Comparison of ENCODE assay signal across 11 cellular contexts in genomic region chr4:5753766-5754528, GRCh38. TPM values are rescaled to one million over a fixed set of nuclear protein-coding genes. Genes with fewer than 3 reads are reported as not detected.
A peak's percentile ranks its signal among the peaks of the same experiment; 100 is the strongest.
DNase-seq lines count a peak whose midpoint lies in the region; ATAC-seq and TF ChIP-seq lines count a peak whose summit lies in the region.
"Had no signal": no experiment of that assay in that cellular context is flagged by ENCODE, and none has a peak within 500 bp of the region (broad histone marks: within the 10 kb centered on the region; RNA-seq: fewer than 3 reads in every experiment).

No MANE protein-coding gene starts in this region.

- H3K27me3 Mint-ChIP-seq in CD4-positive, alpha-beta T cell, result no peaks in the 10 kb centered on the region

- DNase-seq in SK-MEL-5 (ENCODE audit: low read depth, low spot score), result peak; percentile 26
- peak; percentile 70 for DNase-seq in fibroblast of gingiva (ENCODE audit: low read depth)
- peak; percentile 52 for DNase-seq in sciatic nerve (ENCODE audit: low spot score)
- no peak for DNase-seq in substantia nigra (lab: John Stamatoyannopoulos, UW)
- no peak for DNase-seq in left lobe of liver (ENCODE audit: low spot score)
- DNase-seq in CD4-positive, alpha-beta T cell, result no peak
- DNase-seq: cortex of kidney, NCI-H1436 treated with DMSO at 0.1 percent for 48 hours had no signal

- no peak overlapping the region for H3K27ac ChIP-seq in substantia nigra (ENCODE audit: low read depth, low read length, poor library complexity, severe bottlenecking)
- no peak overlapping the region for H3K27ac ChIP-seq in CD4-positive, alpha-beta T cell (ENCODE audit: low read depth, low read length)
- H3K27ac ChIP-seq: SK-N-MC had no signal

- no peak overlapping the region for H3K27ac Mint-ChIP-seq in CD4-positive, alpha-beta T cell

- in situ Hi-C loops in SK-MEL-5 (cut with HindIII; ENCODE audit: low pct_unique_long_range_greater_than_20kb, low sequenced_read_pairs), result no loop called here

- no peak overlapping the region for H3K4me3 Mint-ChIP-seq in CD4-positive, alpha-beta T cell

- H3K27me3 ChIP-seq in CD4-positive, alpha-beta T cell (ENCODE audit: control insufficient read depth, insufficient read depth, low read length), result no peaks in the 10 kb centered on the region

- no peaks in the 10 kb centered on the region for H3K9me3 Mint-ChIP-seq in CD4-positive, alpha-beta T cell

- H3K36me3 Mint-ChIP-seq in CD4-positive, alpha-beta T cell (ENCODE audit: low read depth), result no peaks in the 10 kb centered on the region

- no peaks in the 10 kb centered on the region for H3K9me3 ChIP-seq in CD4-positive, alpha-beta T cell (ENCODE audit: control insufficient read depth, low read length)

- intact Hi-C loops in sciatic nerve (cut with DNase I), result no loop called here
- intact Hi-C loops in CD4-positive, alpha-beta T cell (cut with DNase I, micrococcal nuclease), result no loop called here

- CTCF ChIA-PET in CD4-positive, alpha-beta T cell (lab: Charles Lee), result no interaction called here

- peak; percentile 65 for ATAC-seq in GM18867 (IDR thresholded peaks at IDR 0.05; ENCODE audit: unreplicated experiment)
- no peak for ATAC-seq in sciatic nerve
- no peak for ATAC-seq in left lobe of liver
- no peak for ATAC-seq in GM19328 (IDR thresholded peaks at IDR 0.05; ENCODE audit: unreplicated experiment)
- no peak for ATAC-seq in CD4-positive, alpha-beta T cell (ENCODE audit: poor library complexity)

- no peak for TF ChIP-seq CTCF in CD4-positive, alpha-beta T cell (IDR thresholded peaks at IDR 0.05)

- POLR2A ChIA-PET in CD4-positive, alpha-beta T cell (lab: Charles Lee), result no interaction called here

- no peaks in the 10 kb centered on the region for H3K4me1 Mint-ChIP-seq in CD4-positive, alpha-beta T cell (ENCODE audit: low read depth)

RNA-seq across cellular contexts. Expression of gene EVC, which starts 42.9 kb away (rescaled TPM):
- total RNA-seq in SK-MEL-5 (2014; rRNA removed; shearing (Covaris generic)), result 7.7 and 9.1 TPM in 2 replicates
- polyA plus RNA-seq in SK-MEL-5 (2015; cell fraction: cytosol; rRNA removed), result 11.6 and 16.5 TPM in 2 replicates
- polyA plus RNA-seq in SK-MEL-5 (2015; cell fraction: nucleus; rRNA removed), result 11.9 and 20.9 TPM in 2 replicates
- total RNA-seq in sciatic nerve (71.3 TPM), left lobe of liver (11.0 TPM)
- 1 to 10 TPM in 1 of 2 experiments, under 1 TPM in 1; 0.70 to 1.5 TPM for total RNA-seq in CD4-positive, alpha-beta T cell

RNA-seq across cellular contexts. Expression of gene EVC2, which starts 45.6 kb away (rescaled TPM):
- 0.11 and 0.21 TPM in 2 replicates for total RNA-seq in SK-MEL-5 (2014; rRNA removed; shearing (Covaris generic))
- polyA plus RNA-seq in SK-MEL-5 (2015; cell fraction: cytosol; rRNA removed), result 0.02 and 0.11 TPM in 2 replicates
- polyA plus RNA-seq in SK-MEL-5 (2015; cell fraction: nucleus; rRNA removed), result 0.12 and 0.26 TPM in 2 replicates
- total RNA-seq in sciatic nerve (12.5 TPM), left lobe of liver (0.75 TPM)
- total RNA-seq in CD4-positive, alpha-beta T cell, result 1 to 10 TPM; 1.1 to 1.3 TPM

Comparison
In these comparisons a context has a peak if more than half of its experiments do, and no peak if none do; other contexts are left out.
1. DNase-seq: peak in SK-MEL-5 (single experiment), fibroblast of gingiva (single experiment) and sciatic nerve (single experiment); none in substantia nigra (0 of 49), left lobe of liver (single experiment) and CD4-positive, alpha-beta T cell (0 of 10).